1 cellular context compared by ENCODE assay signal in genomic region chr16:84228321-84228838, GRCh38.
TF ChIP-seq lines count a peak whose summit lies in the region.

No MANE protein-coding gene starts in this region.

TF ChIP-seq in K562, 482 proteins besides CTCF, POLR2A, EP300 and RAD21 (continued from another document and continues in another):
- TF ChIP-seq ZFP36 (IDR thresholded peaks at IDR 0.05; ENCODE audit: low read depth, low read length, partially characterized antibody) (no peak), NFE2L1 (tag; IDR thresholded peaks at IDR 0.05; ENCODE audit: borderline replicate concordance, low read depth) (peak; percentile 48; the same call in 1 of the 2 replicates), FOSL1 (tag; conservative IDR thresholded peaks at IDR 0.05) (peak; percentile 94), PTRF (tag; IDR thresholded peaks at IDR 0.05) (no peak), ZNF766 (CRISPR knock-in tag; conservative IDR thresholded peaks at IDR 0.05) (0 out of 2 replicates have a peak, but pooled peaks have one; percentile 30), MLLT1 (IDR thresholded peaks at IDR 0.05) (0 out of 4 replicates have a peak, but pooled peaks of 1 of the 2 experiments have one; percentile 42), ETV5 (CRISPR knock-in tag; IDR thresholded peaks at IDR 0.05; ENCODE audit: low read depth) (no peak), MEF2D (tag; conservative IDR thresholded peaks at IDR 0.05; ENCODE audit: low read depth) (no peak), ZNF717 (CRISPR knock-in tag; IDR thresholded peaks at IDR 0.05) (no peak), ZNF165 (CRISPR knock-in tag; IDR thresholded peaks at IDR 0.05; ENCODE audit: borderline replicate concordance) (no peak), ZNF232 (CRISPR knock-in tag; IDR thresholded peaks at IDR 0.05) (no peak), EHMT2 (IDR thresholded peaks at IDR 0.05) (peak; percentile 47; the same call in 1 of the 2 replicates), FOXK2 (conservative IDR thresholded peaks at IDR 0.05 in 1 of 2, IDR thresholded peaks at IDR 0.05 in 1 of 2; ENCODE audit: low read depth in 2 of 2) (peak; percentile 14 to 37; a peak in 2 of 4 replicates), ZNF395 (CRISPR knock-in tag; IDR thresholded peaks at IDR 0.05) (no peak), RBM34 (IDR thresholded peaks at IDR 0.05; ENCODE audit: borderline replicate concordance, insufficient read depth, low read length) (no peak), STAG1 (CRISPR knock-in tag; IDR thresholded peaks at IDR 0.05; ENCODE audit: borderline replicate concordance) (no peak), SPI1 (IDR thresholded peaks at IDR 0.05; ENCODE audit: borderline replicate concordance, low read depth, low read length) (0 out of 2 replicates have a peak, but pooled peaks have one; percentile 24), BHLHE40 (IDR thresholded peaks at IDR 0.05; ENCODE audit: low read length) (no peak), CBX1 (IDR thresholded peaks at IDR 0.05; ENCODE audit: low read depth) (no peak), MBD2 (IDR thresholded peaks at IDR 0.05; ENCODE audit: borderline replicate concordance, low read depth) (peak; percentile 37; the same call in 1 of the 2 replicates), JUND (IDR thresholded peaks at IDR 0.05; ENCODE audit: borderline replicate concordance, low read depth, low read length) (peak; percentile 94), JUND (tag; IDR thresholded peaks at IDR 0.05; ENCODE audit: borderline replicate concordance, low read depth, low read length) (peak; percentile 89), FOS (IDR thresholded peaks at IDR 0.05; ENCODE audit: extremely low read depth, insufficient read length) (peak; percentile 8), CBFA2T2 (conservative IDR thresholded peaks at IDR 0.05) (no peak), PHF20 (IDR thresholded peaks at IDR 0.05; ENCODE audit: partially characterized antibody) (no peak), HDAC1 (IDR thresholded peaks at IDR 0.05) (peak in 1 of 2 experiments; percentile 45; a peak in 2 of 4 replicates), LEF1 (IDR thresholded peaks at IDR 0.05) (peak; percentile 59; the same call in 1 of the 2 replicates), RBM14 (IDR thresholded peaks at IDR 0.05; ENCODE audit: borderline replicate concordance, insufficient read depth, low read depth, low read length) (no peak), DPF2 (IDR thresholded peaks at IDR 0.05) (peak; percentile 71), ZBTB49 (CRISPR knock-in tag; IDR thresholded peaks at IDR 0.05; ENCODE audit: borderline replicate concordance) (no peak), NFXL1 (CRISPR knock-in tag; IDR thresholded peaks at IDR 0.05) (no peak), KDM1A (IDR thresholded peaks at IDR 0.05) (peak; percentile 10 to 69; a peak in 2 of 4 replicates), JUN (IDR thresholded peaks at IDR 0.05; ENCODE audit: borderline replicate concordance, low read depth, low read length) (peak; percentile 86; the same call in 1 of the 2 replicates), JUN (CRISPR knock-in tag; IDR thresholded peaks at IDR 0.05; ENCODE audit: borderline replicate concordance) (no peak), TSC22D4 (tag; IDR thresholded peaks at IDR 0.05) (no peak), HDAC3 (IDR thresholded peaks at IDR 0.05; ENCODE audit: borderline replicate concordance, partially characterized antibody) (no peak), ZNF316 (IDR thresholded peaks at IDR 0.05) (peak; percentile 93), TCF15 (CRISPR knock-in tag; IDR thresholded peaks at IDR 0.05) (no peak)
- TF ChIP-seq, protein P1, sequence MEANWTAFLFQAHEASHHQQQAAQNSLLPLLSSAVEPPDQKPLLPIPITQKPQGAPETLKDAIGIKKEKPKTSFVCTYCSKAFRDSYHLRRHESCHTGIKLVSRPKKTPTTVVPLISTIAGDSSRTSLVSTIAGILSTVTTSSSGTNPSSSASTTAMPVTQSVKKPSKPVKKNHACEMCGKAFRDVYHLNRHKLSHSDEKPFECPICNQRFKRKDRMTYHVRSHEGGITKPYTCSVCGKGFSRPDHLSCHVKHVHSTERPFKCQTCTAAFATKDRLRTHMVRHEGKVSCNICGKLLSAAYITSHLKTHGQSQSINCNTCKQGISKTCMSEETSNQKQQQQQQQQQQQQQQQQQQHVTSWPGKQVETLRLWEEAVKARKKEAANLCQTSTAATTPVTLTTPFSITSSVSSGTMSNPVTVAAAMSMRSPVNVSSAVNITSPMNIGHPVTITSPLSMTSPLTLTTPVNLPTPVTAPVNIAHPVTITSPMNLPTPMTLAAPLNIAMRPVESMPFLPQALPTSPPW (CRISPR knock-in tag; IDR thresholded peaks at IDR 0.05): peak; percentile 75
- TF ChIP-seq, protein P2, sequence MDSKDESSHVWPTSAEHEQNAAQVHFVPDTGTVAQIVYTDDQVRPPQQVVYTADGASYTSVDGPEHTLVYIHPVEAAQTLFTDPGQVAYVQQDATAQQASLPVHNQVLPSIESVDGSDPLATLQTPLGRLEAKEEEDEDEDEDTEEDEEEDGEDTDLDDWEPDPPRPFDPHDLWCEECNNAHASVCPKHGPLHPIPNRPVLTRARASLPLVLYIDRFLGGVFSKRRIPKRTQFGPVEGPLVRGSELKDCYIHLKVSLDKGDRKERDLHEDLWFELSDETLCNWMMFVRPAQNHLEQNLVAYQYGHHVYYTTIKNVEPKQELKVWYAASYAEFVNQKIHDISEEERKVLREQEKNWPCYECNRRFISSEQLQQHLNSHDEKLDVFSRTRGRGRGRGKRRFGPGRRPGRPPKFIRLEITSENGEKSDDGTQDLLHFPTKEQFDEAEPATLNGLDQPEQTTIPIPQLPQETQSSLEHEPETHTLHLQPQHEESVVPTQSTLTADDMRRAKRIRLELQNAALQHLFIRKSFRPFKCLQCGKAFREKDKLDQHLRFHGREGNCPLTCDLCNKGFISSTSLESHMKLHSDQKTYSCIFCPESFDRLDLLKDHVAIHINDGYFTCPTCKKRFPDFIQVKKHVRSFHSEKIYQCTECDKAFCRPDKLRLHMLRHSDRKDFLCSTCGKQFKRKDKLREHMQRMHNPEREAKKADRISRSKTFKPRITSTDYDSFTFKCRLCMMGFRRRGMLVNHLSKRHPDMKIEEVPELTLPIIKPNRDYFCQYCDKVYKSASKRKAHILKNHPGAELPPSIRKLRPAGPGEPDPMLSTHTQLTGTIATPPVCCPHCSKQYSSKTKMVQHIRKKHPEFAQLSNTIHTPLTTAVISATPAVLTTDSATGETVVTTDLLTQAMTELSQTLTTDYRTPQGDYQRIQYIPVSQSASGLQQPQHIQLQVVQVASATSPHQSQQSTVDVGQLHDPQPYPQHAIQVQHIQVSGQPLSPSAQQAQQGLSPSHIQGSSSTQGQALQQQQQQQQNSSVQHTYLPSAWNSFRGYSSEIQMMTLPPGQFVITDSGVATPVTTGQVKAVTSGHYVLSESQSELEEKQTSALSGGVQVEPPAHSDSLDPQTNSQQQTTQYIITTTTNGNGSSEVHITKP (IDR thresholded peaks at IDR 0.05; ENCODE audit: partially characterized antibody): peak; percentile 81
- TF ChIP-seq, protein P3, sequence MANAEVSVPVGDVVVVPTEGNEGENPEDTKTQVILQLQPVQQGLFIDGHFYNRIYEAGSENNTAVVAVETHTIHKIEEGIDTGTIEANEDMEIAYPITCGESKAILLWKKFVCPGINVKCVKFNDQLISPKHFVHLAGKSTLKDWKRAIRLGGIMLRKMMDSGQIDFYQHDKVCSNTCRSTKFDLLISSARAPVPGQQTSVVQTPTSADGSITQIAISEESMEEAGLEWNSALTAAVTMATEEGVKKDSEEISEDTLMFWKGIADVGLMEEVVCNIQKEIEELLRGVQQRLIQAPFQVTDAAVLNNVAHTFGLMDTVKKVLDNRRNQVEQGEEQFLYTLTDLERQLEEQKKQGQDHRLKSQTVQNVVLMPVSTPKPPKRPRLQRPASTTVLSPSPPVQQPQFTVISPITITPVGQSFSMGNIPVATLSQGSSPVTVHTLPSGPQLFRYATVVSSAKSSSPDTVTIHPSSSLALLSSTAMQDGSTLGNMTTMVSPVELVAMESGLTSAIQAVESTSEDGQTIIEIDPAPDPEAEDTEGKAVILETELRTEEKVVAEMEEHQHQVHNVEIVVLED (CRISPR knock-in tag; IDR thresholded peaks at IDR 0.05): no peak
- TF ChIP-seq, protein P4, sequence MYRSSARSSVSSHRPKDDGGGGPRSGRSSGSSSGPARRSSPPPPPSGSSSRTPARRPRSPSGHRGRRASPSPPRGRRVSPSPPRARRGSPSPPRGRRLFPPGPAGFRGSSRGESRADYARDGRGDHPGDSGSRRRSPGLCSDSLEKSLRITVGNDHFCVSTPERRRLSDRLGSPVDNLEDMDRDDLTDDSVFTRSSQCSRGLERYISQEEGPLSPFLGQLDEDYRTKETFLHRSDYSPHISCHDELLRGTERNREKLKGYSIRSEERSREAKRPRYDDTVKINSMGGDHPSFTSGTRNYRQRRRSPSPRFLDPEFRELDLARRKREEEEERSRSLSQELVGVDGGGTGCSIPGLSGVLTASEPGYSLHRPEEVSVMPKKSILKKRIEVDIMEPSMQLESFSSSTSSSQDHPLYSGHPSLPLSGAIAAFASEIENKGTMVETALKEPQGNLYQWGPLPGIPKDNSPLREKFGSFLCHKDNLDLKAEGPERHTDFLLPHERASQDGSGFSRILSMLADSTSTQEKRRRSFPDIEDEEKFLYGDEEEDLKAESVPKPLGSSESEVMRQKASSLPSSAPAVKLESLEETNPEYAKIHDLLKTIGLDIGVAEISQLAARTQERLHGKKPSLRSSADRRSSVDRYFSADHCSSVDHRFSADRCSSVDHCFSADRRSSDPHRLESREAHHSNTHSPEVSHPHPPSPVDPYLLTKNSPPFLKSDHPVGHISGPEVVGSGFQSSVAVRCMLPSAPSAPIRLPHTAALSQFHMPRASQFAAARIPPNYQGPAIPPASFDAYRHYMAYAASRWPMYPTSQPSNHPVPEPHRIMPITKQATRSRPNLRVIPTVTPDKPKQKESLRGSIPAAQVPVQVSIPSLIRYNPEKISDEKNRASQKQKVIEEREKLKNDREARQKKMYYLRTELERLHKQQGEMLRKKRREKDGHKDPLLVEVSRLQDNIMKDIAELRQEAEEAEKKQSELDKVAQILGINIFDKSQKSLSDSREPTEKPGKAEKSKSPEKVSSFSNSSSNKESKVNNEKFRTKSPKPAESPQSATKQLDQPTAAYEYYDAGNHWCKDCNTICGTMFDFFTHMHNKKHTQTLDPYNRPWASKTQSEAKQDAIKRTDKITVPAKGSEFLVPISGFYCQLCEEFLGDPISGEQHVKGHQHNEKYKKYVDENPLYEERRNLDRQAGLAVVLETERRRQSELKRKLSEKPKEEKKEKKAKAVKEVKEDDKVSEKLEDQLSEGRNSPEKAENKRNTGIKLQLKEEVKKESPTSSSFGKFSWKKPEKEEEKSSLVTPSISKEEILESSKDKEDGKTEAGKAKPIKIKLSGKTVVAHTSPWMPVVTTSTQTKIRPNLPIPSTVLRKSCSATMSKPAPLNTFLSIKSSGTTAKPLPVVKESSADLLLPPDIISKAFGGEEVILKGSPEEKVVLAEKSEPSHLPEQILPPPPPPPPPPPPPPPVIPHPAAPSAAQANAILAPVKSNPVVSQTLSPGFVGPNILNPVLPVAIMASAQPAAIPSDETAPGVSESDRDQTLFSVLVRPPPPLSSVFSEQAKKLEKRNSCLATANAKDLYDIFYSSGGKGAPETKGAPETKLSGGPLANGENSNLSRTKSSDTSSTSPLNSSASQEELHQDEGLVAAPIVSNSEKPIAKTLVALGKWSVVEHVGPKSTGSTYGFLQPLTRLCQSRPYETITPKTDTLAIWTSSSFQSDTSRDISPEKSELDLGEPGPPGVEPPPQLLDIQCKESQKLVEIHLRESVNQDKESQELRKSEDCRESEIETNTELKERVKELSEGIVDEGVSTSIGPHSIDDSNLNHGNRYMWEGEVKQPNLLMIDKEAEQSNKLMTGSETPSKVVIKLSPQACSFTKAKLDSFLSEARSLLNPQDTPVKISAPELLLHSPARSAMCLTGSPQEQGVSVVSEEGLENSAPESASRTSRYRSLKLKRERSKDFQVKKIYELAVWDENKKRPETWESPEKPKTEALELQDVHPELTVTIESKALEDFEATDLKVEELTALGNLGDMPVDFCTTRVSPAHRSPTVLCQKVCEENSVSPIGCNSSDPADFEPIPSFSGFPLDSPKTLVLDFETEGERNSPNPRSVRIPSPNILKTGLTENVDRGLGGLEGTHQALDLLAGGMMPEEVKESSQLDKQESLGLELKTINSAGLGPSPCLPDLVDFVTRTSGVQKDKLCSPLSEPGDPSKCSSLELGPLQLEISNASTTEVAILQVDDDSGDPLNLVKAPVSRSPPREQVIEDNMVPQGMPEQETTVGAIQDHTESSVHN (IDR thresholded peaks at IDR 0.05; ENCODE audit: borderline replicate concordance in 1 of 2, low read depth in 1 of 2): peak in 1 of 2 experiments; percentile 16; a peak in 1 of 4 replicates
